Comparison of ENCODE assay signal across 8 cellular contexts in the genomic region with DNA sequence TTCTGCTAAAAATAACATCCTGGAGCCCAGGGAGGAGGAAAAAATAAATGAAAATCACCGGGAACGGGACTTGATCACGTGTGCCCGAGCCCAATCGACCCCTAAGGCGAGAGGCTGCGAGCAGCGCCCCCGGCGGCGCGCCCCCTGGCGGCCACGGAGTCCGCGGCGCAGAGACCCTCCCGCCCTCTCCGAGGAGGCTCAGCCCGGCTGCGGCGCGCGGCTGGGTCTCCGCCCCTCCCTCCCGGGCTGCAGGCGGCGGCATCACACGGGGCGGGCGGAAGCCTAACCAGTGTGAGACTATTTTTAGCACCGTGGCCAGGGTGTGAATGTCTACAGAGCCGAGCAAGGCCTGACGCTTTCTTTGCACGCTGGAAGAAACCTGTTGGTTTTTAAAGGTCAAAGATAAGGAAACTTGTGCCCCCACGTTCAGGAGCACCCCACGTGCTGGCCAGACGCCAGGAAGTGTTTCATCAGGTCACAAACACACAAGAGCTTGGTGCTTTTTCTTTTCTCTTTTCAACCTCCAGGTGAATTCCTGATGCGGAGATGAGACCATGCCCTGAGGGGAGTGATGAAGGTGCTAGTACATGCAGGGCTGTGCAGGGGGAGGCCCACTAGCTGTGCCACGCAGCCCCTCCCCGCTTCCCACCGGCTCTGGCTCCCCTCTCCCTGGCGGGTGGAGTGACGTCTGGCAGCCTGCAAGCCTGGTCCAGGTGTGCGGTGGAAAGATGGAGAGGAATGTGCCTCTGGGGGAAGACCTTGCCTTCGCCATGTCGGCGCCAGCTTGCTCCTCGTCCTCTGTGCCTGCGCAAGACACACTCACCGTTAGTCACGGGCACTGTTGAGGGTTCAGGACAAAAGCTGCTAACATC. TPM values are rescaled to one million over a fixed set of nuclear protein-coding genes. Genes with fewer than 3 reads are reported as not detected.
DNase-seq lines count a peak whose midpoint lies in the region; ATAC-seq and TF ChIP-seq lines count a peak whose summit lies in the region.

No MANE protein-coding gene starts in this region.

- intact Hi-C loops in breast epithelium (cut with DNase I; ENCODE audit: low total_unique reads): no loop called here
- intact Hi-C loops in spleen (cut with DNase I; ENCODE audit: low total_unique reads): no loop called here

- peaks cover 3 to 8% of the 10 kb centered on the region in 2 donors for H3K4me1 ChIP-seq in breast epithelium
- H3K4me1 ChIP-seq in spleen: peaks cover 12 to 39% (median 25%) of the 10 kb centered on the region in 6 donors

- H3K4me3 ChIP-seq in AG09309 (ENCODE audit: control insufficient read depth, low read depth, low read length): peak overlapping the region; percentile 15
- peak overlapping the region; percentile 17 to 52 (median 30) for H3K4me3 ChIP-seq in breast epithelium
- H3K4me3 ChIP-seq in spleen: peak overlapping the region in 7 of 8 donors; percentile 3 to 42 (median 13)

- peak overlapping the region; percentile 68 for H3K27ac ChIP-seq in VCaP
- H3K27ac ChIP-seq in breast epithelium: peak overlapping the region; percentile 16 to 40
- H3K27ac ChIP-seq in spleen: peak overlapping the region; percentile 10 to 84 (median 69)

- TF ChIP-seq CTCF in AG09309 (IDR thresholded peaks at IDR 0.05; ENCODE audit: control insufficient read depth, insufficient read depth, low read depth, low read length, missing control alignments): peak; percentile 61
- peak; percentile 98 for TF ChIP-seq CTCF in VCaP (conservative IDR thresholded peaks at IDR 0.05)
- peak; percentile 44 to 87 (median 72) for TF ChIP-seq CTCF in breast epithelium (IDR thresholded peaks at IDR 0.05)
- TF ChIP-seq CTCF in spleen (IDR thresholded peaks at IDR 0.05 in 8 of 11, conservative IDR thresholded peaks at IDR 0.05 in 3 of 11): peak; percentile 55 to 100 (median 98)

- no peak for TF ChIP-seq POLR2A in breast epithelium (IDR thresholded peaks at IDR 0.05)
- no peak for TF ChIP-seq POLR2A in spleen (IDR thresholded peaks at IDR 0.05)

- H3K9me3 ChIP-seq in breast epithelium: no peaks in the 10 kb centered on the region
- H3K9me3 ChIP-seq in spleen: peaks cover 0 to 5% (median 0%) of the 10 kb centered on the region in 8 donors

- ATAC-seq in GM18909 (IDR thresholded peaks at IDR 0.05; ENCODE audit: poor library complexity, unreplicated experiment): peak; percentile 93
- peak; percentile 94 for ATAC-seq in HG03139 (IDR thresholded peaks at IDR 0.05; ENCODE audit: unreplicated experiment)

- H3K27me3 ChIP-seq in breast epithelium: no peaks in the 10 kb centered on the region
- H3K27me3 ChIP-seq in spleen (replicated peaks in 1 of 7): no peaks in the 10 kb centered on the region

- WGBS in spleen, 5 donors: 18 to 26% (median 19%) methylated on average over 30 to 52 of the region's 52 CpGs

- peak; percentile 21 for DNase-seq in AG09309 (ENCODE audit: low read depth)
- DNase-seq in NCI-H2171 treated with DMSO at 0.1 percent for 48 hours (lab: John Stamatoyannopoulos, UW): peak; percentile 92
- peak; percentile 66 to 68 for DNase-seq in breast epithelium (ENCODE audit: low spot score in 2 of 2)
- peak; percentile 97 for DNase-seq in iPS-NIHi7 (ENCODE audit: extremely low spot score)
- peak; percentile 98 for DNase-seq in spleen

- H3K36me3 ChIP-seq in breast epithelium (no peaks in the 10 kb centered on the region), spleen (no peaks in the 10 kb centered on the region)

RNA-seq across cellular contexts. Expression of gene DNMT3A, which starts 35.3 kb away (rescaled TPM):
- total RNA-seq in breast epithelium (10 to 100 TPM in 2 of 3 donors, 1 to 10 TPM in 1; 8.2 to 21.7 (median 20.0) TPM), spleen (10 to 100 TPM; 28.4 to 64.6 (median 42.0) TPM)
- 10 to 100 TPM in 2 of 3 donors, 1 to 10 TPM in 1; 9.0 to 17.1 (median 10.5) TPM for polyA plus RNA-seq in spleen

Comparison
In these comparisons a context has a peak if more than half of its experiments do, and no peak if none do; other contexts are left out.
1. Peak in every context shown above with its lines: DNase-seq, ATAC-seq, H3K4me3 ChIP-seq and H3K27ac ChIP-seq.
2. DNase-seq: peak in every context shown above with its lines; median percentile 98 in spleen; 97 in iPS-NIHi7; 92 in NCI-H2171 treated with DMSO at 0.1 percent for 48 hours; 67 in breast epithelium; 21 in AG09309.